8 cellular contexts compared by ENCODE assay signal in the genomic region with DNA sequence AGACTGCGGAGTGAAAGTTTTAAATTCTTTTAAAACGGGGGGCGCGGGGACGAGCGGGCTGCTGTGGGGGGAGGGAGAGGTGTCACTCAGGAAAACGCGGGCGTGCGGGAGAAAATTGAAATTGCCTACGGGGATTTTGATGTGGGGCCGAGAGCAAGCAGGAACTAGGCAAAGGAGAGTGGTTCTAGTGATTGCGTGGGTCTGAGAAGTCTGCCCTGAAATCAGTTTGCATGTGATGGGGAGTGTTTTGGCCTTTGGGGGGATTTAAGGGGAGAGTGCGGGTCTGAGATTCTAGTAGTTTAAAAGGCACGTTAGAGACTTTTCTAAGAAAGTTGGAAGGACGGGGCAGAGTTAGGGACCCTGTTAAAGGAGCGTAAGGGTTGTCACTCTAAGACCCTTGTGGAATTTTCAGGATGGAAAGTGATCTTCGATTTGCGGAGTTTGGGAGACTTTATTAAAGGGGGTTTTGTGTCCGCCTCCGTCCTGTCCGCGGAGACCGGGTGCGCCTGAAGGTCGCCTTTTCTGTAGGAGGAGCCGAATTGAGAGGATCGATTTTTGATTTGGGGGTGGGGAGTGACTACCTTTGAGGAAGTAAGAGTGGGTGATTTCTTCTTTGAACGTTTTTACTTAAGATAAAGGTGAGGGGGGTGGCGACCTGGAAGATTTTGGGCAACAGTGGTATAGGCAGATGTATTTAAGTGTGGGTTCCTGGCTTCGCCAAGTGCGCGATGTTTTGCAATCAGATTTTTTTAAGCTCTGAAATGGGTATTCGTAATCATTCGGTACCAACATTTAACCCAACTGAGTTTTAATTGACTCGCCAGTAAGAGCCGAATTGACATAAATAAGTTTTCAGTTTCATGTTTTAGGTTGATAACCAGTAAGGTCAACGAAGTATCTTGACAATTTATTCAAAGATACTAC. TPM values are rescaled to one million over a fixed set of nuclear protein-coding genes. Genes with fewer than 3 reads are reported as not detected.
DNase-seq lines count a peak whose midpoint lies in the region; ATAC-seq and TF ChIP-seq lines count a peak whose summit lies in the region.

No MANE protein-coding gene starts in this region.

- peaks cover 20% of the 10 kb centered on the region for H3K36me3 Mint-ChIP-seq in activated CD8-positive, alpha-beta T cell treated with anti-CD3 and anti-CD28 coated beads, Interleukin-2, amount 10 ng/mL, durations not matched to agents 7 days and 5 days (ENCODE audit: low read depth)

- no peak for TF ChIP-seq CTCF in AG10803 (conservative IDR thresholded peaks at IDR 0.05; ENCODE audit: low read length)
- no peak for TF ChIP-seq CTCF in LNCaP clone FGC (IDR thresholded peaks at IDR 0.05; ENCODE audit: control insufficient read depth, extremely low read depth, insufficient read depth)
- no peak for TF ChIP-seq CTCF in foreskin keratinocyte (conservative IDR thresholded peaks at IDR 0.05)
- TF ChIP-seq CTCF in psoas muscle (IDR thresholded peaks at IDR 0.05): no peak

- no peaks in the 10 kb centered on the region for H3K9me3 Mint-ChIP-seq in activated CD8-positive, alpha-beta T cell treated with anti-CD3 and anti-CD28 coated beads, Interleukin-2, amount 10 ng/mL, durations not matched to agents 7 days and 5 days (ENCODE audit: insufficient read depth)

- H3K27me3 ChIP-seq in foreskin keratinocyte: no peaks in the 10 kb centered on the region
- no peaks in the 10 kb centered on the region for H3K27me3 ChIP-seq in psoas muscle (ENCODE audit: insufficient read depth in 3 of 3, low read length in 2 of 3)

- WGBS in psoas muscle, 3 donors: 1 to 2% (median 1%) methylated on average over 38 of the region's 38 CpGs

- no peaks in the 10 kb centered on the region for H3K27me3 Mint-ChIP-seq in activated CD8-positive, alpha-beta T cell treated with anti-CD3 and anti-CD28 coated beads, Interleukin-2, amount 10 ng/mL, durations not matched to agents 7 days and 5 days (ENCODE audit: low read depth)

- H3K4me1 ChIP-seq in foreskin keratinocyte (peaks cover 25% of the 10 kb centered on the region), psoas muscle (peaks cover 29% of the 10 kb centered on the region)

- intact Hi-C loops in psoas muscle (cut with DNase I): no loop called here

- H3K9me3 ChIP-seq in psoas muscle: no peaks in the 10 kb centered on the region

- H3K4me3 Mint-ChIP-seq in activated CD8-positive, alpha-beta T cell treated with anti-CD3 and anti-CD28 coated beads, Interleukin-2, amount 10 ng/mL, durations not matched to agents 7 days and 5 days: no peak overlapping the region

- CTCF ChIA-PET in activated CD8-positive, alpha-beta T cell treated with anti-CD3 and anti-CD28 coated beads, Interleukin-2, amount 10 ng/mL, durations not matched to agents 7 days and 5 days (lab: Charles Lee): interaction anchor here (0.7 to 3.1 kb wide), 8 partner anchors 15 to 422 kb away, joined by 3 to 14 read pairs (median 4); no protein-coding TSS in a partner anchor

- ATAC-seq in GM19452 (IDR thresholded peaks at IDR 0.05; ENCODE audit: unreplicated experiment): peak; percentile 2
- peak; percentile 4 for ATAC-seq in activated CD8-positive, alpha-beta T cell treated with anti-CD3 and anti-CD28 coated beads, Interleukin-2, amount 10 ng/mL, durations not matched to agents 7 days and 5 days
- peak; percentile 27 for ATAC-seq in foreskin keratinocyte
- ATAC-seq in psoas muscle: peak in 1 of 4 donors; percentile 45
- ATAC-seq in HG02870 (IDR thresholded peaks at IDR 0.05; ENCODE audit: unreplicated experiment): no peak

- no peak for DNase-seq in AG10803 (ENCODE audit: low read depth)
- DNase-seq in LNCaP clone FGC (ENCODE audit: low read depth): no peak
- DNase-seq in activated CD8-positive, alpha-beta T cell treated with anti-CD3 and anti-CD28 coated beads, Interleukin-2, amount 10 ng/mL, durations not matched to agents 7 days and 5 days: peak; percentile 28
- DNase-seq in foreskin keratinocyte: peak in 1 of 2 donors; percentile 19
- DNase-seq in psoas muscle: no peak
- no peak for DNase-seq in inferior parietal cortex (ENCODE audit: extremely low spot score)

- no peak overlapping the region for H3K27ac Mint-ChIP-seq in activated CD8-positive, alpha-beta T cell treated with anti-CD3 and anti-CD28 coated beads, Interleukin-2, amount 10 ng/mL, durations not matched to agents 7 days and 5 days

- peak overlapping the region; percentile 99 for H3K27ac ChIP-seq in foreskin keratinocyte
- peak overlapping the region; percentile 98 for H3K27ac ChIP-seq in psoas muscle

- POLR2A ChIA-PET in activated CD8-positive, alpha-beta T cell treated with anti-CD3 and anti-CD28 coated beads, Interleukin-2, amount 10 ng/mL, durations not matched to agents 7 days and 5 days (lab: Charles Lee): interaction anchor here (0.6 to 2.1 kb wide), 5 partner anchors 15 to 617 kb away, joined by 3 to 15 read pairs (median 4); partner anchors contain the start of gene PICALM

- H3K4me1 Mint-ChIP-seq in activated CD8-positive, alpha-beta T cell treated with anti-CD3 and anti-CD28 coated beads, Interleukin-2, amount 10 ng/mL, durations not matched to agents 7 days and 5 days (ENCODE audit: low read depth): peaks cover 44% of the 10 kb centered on the region

- H3K36me3 ChIP-seq in psoas muscle (ENCODE audit: insufficient read depth in 1 of 2, low read depth in 1 of 2): no peaks in the 10 kb centered on the region

- H3K4me3 ChIP-seq in AG10803 (ENCODE audit: low read length) (peak overlapping the region; percentile 98), LNCaP clone FGC (ENCODE audit: low read depth, low read length) (peak overlapping the region; percentile 96), psoas muscle (peak overlapping the region; percentile 86)

RNA-seq across cellular contexts. Expression of gene EED, which starts 1.1 kb away (rescaled TPM):
- 10 to 100 TPM; 44.8 to 48.3 TPM for total RNA-seq in activated CD8-positive, alpha-beta T cell treated with anti-CD3 and anti-CD28 coated beads, Interleukin-2, amount 10 ng/mL, durations not matched to agents 7 days and 5 days
- total RNA-seq in foreskin keratinocyte (26.0 and 29.4 TPM in 2 replicates), psoas muscle (10 to 100 TPM in 3 of 4 donors, 1 to 10 TPM in 1; 9.6 to 11.6 (median 10.7) TPM)
- polyA plus RNA-seq in foreskin keratinocyte (19.2 and 22.3 TPM in 2 replicates), psoas muscle (10 to 100 TPM in 2 of 3 donors, 1 to 10 TPM in 1; 8.1 to 14.6 (median 14.0) TPM)

RNA-seq across cellular contexts. Expression of gene HIKESHI, which starts 56.4 kb away (rescaled TPM):
- total RNA-seq in activated CD8-positive, alpha-beta T cell treated with anti-CD3 and anti-CD28 coated beads, Interleukin-2, amount 10 ng/mL, durations not matched to agents 7 days and 5 days: 10 to 100 TPM; 45.3 to 49.9 TPM
- 54.4 and 55.9 TPM in 2 replicates for total RNA-seq in foreskin keratinocyte
- polyA plus RNA-seq in foreskin keratinocyte: 66.5 and 75.4 TPM in 2 replicates
- total RNA-seq in psoas muscle: 10 to 100 TPM; 39.6 to 45.7 (median 41.4) TPM
- polyA plus RNA-seq in psoas muscle: 10 to 100 TPM; 50.8 to 74.9 (median 63.6) TPM
